1 cellular context compared by ENCODE assay signal in the genomic region with DNA sequence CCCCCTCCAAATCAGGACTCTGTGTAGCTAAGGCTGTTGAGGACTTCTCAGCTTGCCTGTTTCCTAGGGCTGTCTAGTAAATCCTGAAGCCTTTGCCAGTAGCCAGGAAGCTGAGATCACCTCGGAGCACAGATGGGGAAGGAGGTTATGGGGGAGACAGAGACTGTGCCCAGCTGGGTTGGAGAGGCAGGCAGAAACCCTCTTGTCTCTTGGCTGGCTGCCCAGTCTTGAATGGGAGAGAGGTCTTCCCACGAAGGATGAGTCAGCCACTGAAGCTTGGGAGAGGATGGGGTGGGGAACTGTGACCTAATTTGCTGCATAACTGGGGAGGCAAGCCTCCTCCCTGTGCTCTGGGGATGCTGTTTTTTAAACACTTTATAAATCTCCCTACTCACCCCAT.
TF ChIP-seq lines count a peak whose summit lies in the region.

No MANE protein-coding gene starts in this region.

TF ChIP-seq in HEK293, 187 proteins besides CTCF, POLR2A, EP300 and RAD21 (continued from another document):
- TF ChIP-seq, protein P1, sequence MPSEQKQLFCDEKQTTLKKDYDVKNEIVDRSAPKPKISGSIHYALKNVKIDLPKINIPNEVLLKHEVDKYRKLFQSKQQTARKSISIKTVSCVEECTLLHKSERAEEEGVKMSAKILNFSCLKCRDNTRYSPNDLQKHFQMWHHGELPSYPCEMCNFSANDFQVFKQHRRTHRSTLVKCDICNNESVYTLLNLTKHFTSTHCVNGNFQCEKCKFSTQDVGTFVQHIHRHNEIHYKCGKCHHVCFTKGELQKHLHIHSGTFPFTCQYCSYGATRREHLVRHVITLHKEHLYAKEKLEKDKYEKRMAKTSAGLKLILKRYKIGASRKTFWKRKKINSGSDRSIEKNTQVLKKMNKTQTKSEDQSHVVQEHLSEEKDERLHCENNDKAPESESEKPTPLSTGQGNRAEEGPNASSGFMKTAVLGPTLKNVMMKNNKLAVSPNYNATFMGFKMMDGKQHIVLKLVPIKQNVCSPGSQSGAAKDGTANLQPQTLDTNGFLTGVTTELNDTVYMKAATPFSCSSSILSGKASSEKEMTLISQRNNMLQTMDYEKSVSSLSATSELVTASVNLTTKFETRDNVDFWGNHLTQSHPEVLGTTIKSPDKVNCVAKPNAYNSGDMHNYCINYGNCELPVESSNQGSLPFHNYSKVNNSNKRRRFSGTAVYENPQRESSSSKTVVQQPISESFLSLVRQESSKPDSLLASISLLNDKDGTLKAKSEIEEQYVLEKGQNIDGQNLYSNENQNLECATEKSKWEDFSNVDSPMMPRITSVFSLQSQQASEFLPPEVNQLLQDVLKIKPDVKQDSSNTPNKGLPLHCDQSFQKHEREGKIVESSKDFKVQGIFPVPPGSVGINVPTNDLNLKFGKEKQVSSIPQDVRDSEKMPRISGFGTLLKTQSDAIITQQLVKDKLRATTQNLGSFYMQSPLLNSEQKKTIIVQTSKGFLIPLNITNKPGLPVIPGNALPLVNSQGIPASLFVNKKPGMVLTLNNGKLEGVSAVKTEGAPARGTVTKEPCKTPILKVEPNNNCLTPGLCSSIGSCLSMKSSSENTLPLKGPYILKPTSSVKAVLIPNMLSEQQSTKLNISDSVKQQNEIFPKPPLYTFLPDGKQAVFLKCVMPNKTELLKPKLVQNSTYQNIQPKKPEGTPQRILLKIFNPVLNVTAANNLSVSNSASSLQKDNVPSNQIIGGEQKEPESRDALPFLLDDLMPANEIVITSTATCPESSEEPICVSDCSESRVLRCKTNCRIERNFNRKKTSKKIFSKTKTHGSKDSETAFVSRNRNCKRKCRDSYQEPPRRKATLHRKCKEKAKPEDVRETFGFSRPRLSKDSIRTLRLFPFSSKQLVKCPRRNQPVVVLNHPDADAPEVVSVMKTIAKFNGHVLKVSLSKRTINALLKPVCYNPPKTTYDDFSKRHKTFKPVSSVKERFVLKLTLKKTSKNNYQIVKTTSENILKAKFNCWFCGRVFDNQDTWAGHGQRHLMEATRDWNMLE (tag by site-specific recombination; conservative IDR thresholded peaks at IDR 0.05; ENCODE audit: low read depth): 0 out of 2 replicates have a peak, but pooled peaks have one; percentile 26
- TF ChIP-seq GFI1B (tag by site-specific recombination; IDR thresholded peaks at IDR 0.05) (no peak), ZFHX2 (tag by site-specific recombination; conservative IDR thresholded peaks at IDR 0.05) (peak; percentile 35), SALL2 (tag by site-specific recombination; IDR thresholded peaks at IDR 0.05; ENCODE audit: borderline replicate concordance) (no peak)
- TF ChIP-seq, protein P2, sequence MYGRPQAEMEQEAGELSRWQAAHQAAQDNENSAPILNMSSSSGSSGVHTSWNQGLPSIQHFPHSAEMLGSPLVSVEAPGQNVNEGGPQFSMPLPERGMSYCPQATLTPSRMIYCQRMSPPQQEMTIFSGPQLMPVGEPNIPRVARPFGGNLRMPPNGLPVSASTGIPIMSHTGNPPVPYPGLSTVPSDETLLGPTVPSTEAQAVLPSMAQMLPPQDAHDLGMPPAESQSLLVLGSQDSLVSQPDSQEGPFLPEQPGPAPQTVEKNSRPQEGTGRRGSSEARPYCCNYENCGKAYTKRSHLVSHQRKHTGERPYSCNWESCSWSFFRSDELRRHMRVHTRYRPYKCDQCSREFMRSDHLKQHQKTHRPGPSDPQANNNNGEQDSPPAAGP (tag by site-specific recombination; IDR thresholded peaks at IDR 0.05): 0 out of 2 replicates have a peak, but pooled peaks have one; percentile 43
- TF ChIP-seq, protein P3, sequence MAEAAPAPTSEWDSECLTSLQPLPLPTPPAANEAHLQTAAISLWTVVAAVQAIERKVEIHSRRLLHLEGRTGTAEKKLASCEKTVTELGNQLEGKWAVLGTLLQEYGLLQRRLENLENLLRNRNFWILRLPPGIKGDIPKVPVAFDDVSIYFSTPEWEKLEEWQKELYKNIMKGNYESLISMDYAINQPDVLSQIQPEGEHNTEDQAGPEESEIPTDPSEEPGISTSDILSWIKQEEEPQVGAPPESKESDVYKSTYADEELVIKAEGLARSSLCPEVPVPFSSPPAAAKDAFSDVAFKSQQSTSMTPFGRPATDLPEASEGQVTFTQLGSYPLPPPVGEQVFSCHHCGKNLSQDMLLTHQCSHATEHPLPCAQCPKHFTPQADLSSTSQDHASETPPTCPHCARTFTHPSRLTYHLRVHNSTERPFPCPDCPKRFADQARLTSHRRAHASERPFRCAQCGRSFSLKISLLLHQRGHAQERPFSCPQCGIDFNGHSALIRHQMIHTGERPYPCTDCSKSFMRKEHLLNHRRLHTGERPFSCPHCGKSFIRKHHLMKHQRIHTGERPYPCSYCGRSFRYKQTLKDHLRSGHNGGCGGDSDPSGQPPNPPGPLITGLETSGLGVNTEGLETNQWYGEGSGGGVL (tag by site-specific recombination; IDR thresholded peaks at IDR 0.05): peak; percentile 89
